ENCODE assay signal across 36 cellular contexts in genomic region chr1:37042506-37042905, GRCh38. TPM values are rescaled to one million over a fixed set of nuclear protein-coding genes. Genes with fewer than 3 reads are reported as not detected.
"Had no signal": no experiment of that assay in that cellular context is flagged by ENCODE, and none has a peak within 500 bp of the region (broad histone marks: within the 10 kb centered on the region; RNA-seq: fewer than 3 reads in every experiment).

No MANE protein-coding gene starts in this region.

- H3K27ac ChIP-seq: PC-9, RWPE1, SK-N-MC had no signal

- H3K4me3 ChIP-seq: K562, PC-9, SK-N-MC had no signal

- DNase-seq: activated CD4-positive, alpha-beta memory T cell treated with anti-CD3 and anti-CD28 coated beads, Interleukin-2, amount 10 ng/mL, durations not matched to agents 7 days and 5 days; activated CD4-positive, alpha-beta T cell treated with anti-CD3 and anti-CD28 coated beads for 1 hour; activated CD4-positive, alpha-beta T cell treated with anti-CD3 and anti-CD28 coated beads for 48 hours; activated CD4-positive, CD25-positive, alpha-beta regulatory T cell; activated CD8-positive, alpha-beta memory T cell treated with anti-CD3 and anti-CD28 coated beads for 24 hours; activated CD8-positive, alpha-beta memory T cell treated with anti-CD3 and anti-CD28 coated beads, Interleukin-2, amount 10 ng/mL, durations not matched to agents 7 days and 5 days; activated effector memory CD4-positive, alpha-beta T cell treated with anti-CD3 and anti-CD28 coated beads, Interleukin-2, amount 50 U/mL, for 16 hours; activated naive CD4-positive, alpha-beta T cell treated with Interleukin-2 at 50 U/mL for 16 hours; activated naive CD8-positive, alpha-beta T cell treated with anti-CD3 and anti-CD28 coated beads, Interleukin-2, amount 10 ng/mL, durations not matched to agents 7 days and 5 days; activated T-cell treated with anti-CD3 and anti-CD28 coated beads, Interleukin-2, amount 50 U/mL, for 1 hour; activated T-cell treated with anti-CD3 and anti-CD28 coated beads, Interleukin-2, amount 50 U/mL, for 72 hours; amygdala; caudate nucleus; cerebellar nuclear complex; cortex of kidney; NCI-H1105 treated with DMSO at 0.1 percent for 48 hours; NCI-H1436; NCI-H1694; NCI-H1930; NCI-H2081 treated with DMSO at 0.1 percent for 48 hours; NCI-H2171 treated with DMSO at 0.1 percent for 48 hours; NCI-H2227 treated with DMSO at 0.1 percent for 48 hours; NCI-H526; NCI-H748 treated with DMSO at 0.1 percent for 48 hours; PC-9; Right ventricle myocardium superior had no signal

- H3K36me3 Mint-ChIP-seq: activated CD8-positive, alpha-beta memory T cell treated with anti-CD3 and anti-CD28 coated beads, Interleukin-2, amount 10 ng/mL, durations not matched to agents 7 days and 5 days; activated naive CD4-positive, alpha-beta T cell treated with anti-CD3 and anti-CD28 coated beads, Interleukin-2, amount 50 U/mL, for 24 hours; activated naive CD8-positive, alpha-beta T cell treated with anti-CD3 and anti-CD28 coated beads, Interleukin-2, amount 10 ng/mL, durations not matched to agents 7 days and 5 days; brain had no signal

- H3K27ac Mint-ChIP-seq: activated CD4-positive, alpha-beta memory T cell treated with anti-CD3 and anti-CD28 coated beads, Interleukin-2, amount 10 ng/mL, durations not matched to agents 7 days and 5 days; activated CD8-positive, alpha-beta memory T cell treated with anti-CD3 and anti-CD28 coated beads, Interleukin-2, amount 10 ng/mL, durations not matched to agents 7 days and 5 days; activated naive CD4-positive, alpha-beta T cell treated with anti-CD3 and anti-CD28 coated beads, Interleukin-2, amount 50 U/mL, for 24 hours; activated naive CD8-positive, alpha-beta T cell treated with anti-CD3 and anti-CD28 coated beads, Interleukin-2, amount 10 ng/mL, durations not matched to agents 7 days and 5 days; activated T-cell treated with anti-CD3 and anti-CD28 coated beads, Interleukin-2, amount 50 U/mL, for 72 hours; activated T-helper 17 cell treated with anti-CD3 and anti-CD28 coated beads, Interleukin-2, amount 50 U/mL, for 72 hours; T-helper 1 cell treated with Interleukin-12 subunit alpha and Interleukin-12 subunit beta and Interleukin-4 antibody, amounts not matched to agents 30 μg/mL and 1 μg/mL, for 36 hours; T-helper 2 cell treated with Interferon-gamma antibody and Interleukin-4, amounts not matched to agents 5 μg/mL and 100 μg/mL, for 36 hours had no signal

- H3K9me3 Mint-ChIP-seq: activated CD4-positive, alpha-beta memory T cell treated with anti-CD3 and anti-CD28 coated beads, Interleukin-2, amount 10 ng/mL, durations not matched to agents 7 days and 5 days; activated naive CD4-positive, alpha-beta T cell treated with anti-CD3 and anti-CD28 coated beads, Interleukin-2, amount 50 U/mL, for 24 hours; activated naive CD8-positive, alpha-beta T cell treated with anti-CD3 and anti-CD28 coated beads, Interleukin-2, amount 10 ng/mL, durations not matched to agents 7 days and 5 days; activated T-cell treated with anti-CD3 and anti-CD28 coated beads, Interleukin-2, amount 50 U/mL, for 72 hours; activated T-helper 17 cell treated with anti-CD3 and anti-CD28 coated beads, Interleukin-2, amount 50 U/mL, for 72 hours; T-helper 1 cell treated with Interleukin-12 subunit alpha and Interleukin-12 subunit beta and Interleukin-4 antibody, amounts not matched to agents 30 μg/mL and 1 μg/mL, for 36 hours; T-helper 2 cell treated with Interferon-gamma antibody and Interleukin-4, amounts not matched to agents 5 μg/mL and 100 μg/mL, for 36 hours had no signal

- H3K4me1 Mint-ChIP-seq: activated CD4-positive, alpha-beta memory T cell treated with anti-CD3 and anti-CD28 coated beads, Interleukin-2, amount 10 ng/mL, durations not matched to agents 7 days and 5 days; activated CD8-positive, alpha-beta memory T cell treated with anti-CD3 and anti-CD28 coated beads, Interleukin-2, amount 10 ng/mL, durations not matched to agents 7 days and 5 days; activated naive CD4-positive, alpha-beta T cell treated with anti-CD3 and anti-CD28 coated beads, Interleukin-2, amount 50 U/mL, for 24 hours; activated naive CD8-positive, alpha-beta T cell treated with anti-CD3 and anti-CD28 coated beads, Interleukin-2, amount 10 ng/mL, durations not matched to agents 7 days and 5 days; activated T-helper 17 cell treated with anti-CD3 and anti-CD28 coated beads, Interleukin-2, amount 50 U/mL, for 72 hours had no signal

- ATAC-seq: activated CD8-positive, alpha-beta memory T cell treated with anti-CD3 and anti-CD28 coated beads, Interleukin-2, amount 10 ng/mL, durations not matched to agents 7 days and 5 days; activated T-cell treated with anti-CD3 and anti-CD28 coated beads, Interleukin-2, amount 50 U/mL, for 72 hours; activated T-helper 17 cell treated with anti-CD3 and anti-CD28 coated beads, Interleukin-2, amount 50 U/mL, for 72 hours; K562 had no signal

- H3K4me3 Mint-ChIP-seq: activated CD4-positive, alpha-beta memory T cell treated with anti-CD3 and anti-CD28 coated beads, Interleukin-2, amount 10 ng/mL, durations not matched to agents 7 days and 5 days; activated CD8-positive, alpha-beta memory T cell treated with anti-CD3 and anti-CD28 coated beads, Interleukin-2, amount 10 ng/mL, durations not matched to agents 7 days and 5 days; activated naive CD4-positive, alpha-beta T cell treated with anti-CD3 and anti-CD28 coated beads, Interleukin-2, amount 50 U/mL, for 24 hours; activated naive CD8-positive, alpha-beta T cell treated with anti-CD3 and anti-CD28 coated beads, Interleukin-2, amount 10 ng/mL, durations not matched to agents 7 days and 5 days; activated T-cell treated with anti-CD3 and anti-CD28 coated beads, Interleukin-2, amount 50 U/mL, for 72 hours; activated T-helper 17 cell treated with anti-CD3 and anti-CD28 coated beads, Interleukin-2, amount 50 U/mL, for 72 hours; brain; T-helper 1 cell treated with Interleukin-12 subunit alpha and Interleukin-12 subunit beta and Interleukin-4 antibody, amounts not matched to agents 30 μg/mL and 1 μg/mL, for 36 hours; T-helper 2 cell treated with Interferon-gamma antibody and Interleukin-4, amounts not matched to agents 5 μg/mL and 100 μg/mL, for 36 hours had no signal

RNA-seq across cellular contexts. Expression of gene GRIK3, which starts 8.2 kb away (rescaled TPM):
- total RNA-seq: activated CD4-positive, alpha-beta memory T cell treated with anti-CD3 and anti-CD28 coated beads, Interleukin-2, amount 10 ng/mL, durations not matched to agents 7 days and 5 days; activated CD8-positive, alpha-beta memory T cell treated with anti-CD3 and anti-CD28 coated beads, Interleukin-2, amount 10 ng/mL, durations not matched to agents 7 days and 5 days; activated naive CD8-positive, alpha-beta T cell treated with anti-CD3 and anti-CD28 coated beads, Interleukin-2, amount 10 ng/mL, durations not matched to agents 7 days and 5 days; activated T-cell treated with anti-CD3 and anti-CD28 coated beads, Interleukin-2, amount 50 U/mL, for 72 hours; activated T-helper 17 cell treated with anti-CD3 and anti-CD28 coated beads, Interleukin-2, amount 50 U/mL, for 72 hours; K562; M059J; NCI-H460; PC-9 had no signal
- polyA plus RNA-seq: K562 had no signal
